Comparison of ENCODE assay signal across 1 cellular context in genomic region chr4:8204576-8205227, GRCh38.
TF ChIP-seq lines count a peak whose summit lies in the region.

No MANE protein-coding gene starts in this region.

TF ChIP-seq in endothelial cell of umbilical vein, 7 proteins besides CTCF, POLR2A, EP300 and RAD21 (continued from another document):
- no peak for TF ChIP-seq POLR2AphosphoS5 (IDR thresholded peaks at IDR 0.05; ENCODE audit: insufficient read depth, low read depth, low read length)
